28 cellular contexts compared by ENCODE assay signal in genomic region chr5:178318893-178319292, GRCh38.
"Had no signal": no experiment of that assay in that cellular context is flagged by ENCODE, and none has a peak within 500 bp of the region (broad histone marks: within the 10 kb centered on the region; RNA-seq: fewer than 3 reads in every experiment).

No MANE protein-coding gene starts in this region.

- H3K27ac Mint-ChIP-seq: activated naive CD4-positive, alpha-beta T cell treated with anti-CD3 and anti-CD28 coated beads, Interleukin-2, amount 10 ng/mL, durations not matched to agents 7 days and 5 days; activated naive CD8-positive, alpha-beta T cell treated with anti-CD3 and anti-CD28 coated beads, Interleukin-2, amount 10 ng/mL, durations not matched to agents 7 days and 5 days; activated T-helper 1 cell treated with anti-CD3 and anti-CD28 coated beads, Interleukin-12 subunit alpha, Interleukin-12 subunit beta, Interleukin-2, Interleukin-4 antibody, amounts not matched to agents 30 ng/mL and 10 ng/mL and 1 ng/mL, durations not matched to agents 14 hours and 24 hours and 36 hours; brain; memory B cell; naive thymus-derived CD8-positive, alpha-beta T cell; T-helper 1 cell treated with Interleukin-12 subunit alpha and Interleukin-12 subunit beta and Interleukin-4 antibody, amounts not matched to agents 30 μg/mL and 1 μg/mL, for 36 hours had no signal

- H3K9me3 ChIP-seq: ascending aorta, esophagus muscularis mucosa, ovary, prostate gland, uterus had no signal

- ATAC-seq: activated CD4-positive, CD25-positive, alpha-beta regulatory T cell treated with anti-CD3 and anti-CD28 coated beads, Interleukin-2, amount 50 U/mL, for 24 hours; foreskin keratinocyte; naive thymus-derived CD8-positive, alpha-beta T cell had no signal

- H3K4me1 Mint-ChIP-seq: activated naive CD4-positive, alpha-beta T cell treated with anti-CD3 and anti-CD28 coated beads, Interleukin-2, amount 10 ng/mL, durations not matched to agents 7 days and 5 days; activated naive CD8-positive, alpha-beta T cell treated with anti-CD3 and anti-CD28 coated beads, Interleukin-2, amount 10 ng/mL, durations not matched to agents 7 days and 5 days; naive thymus-derived CD8-positive, alpha-beta T cell had no signal

- DNase-seq: activated CD4-positive, alpha-beta T cell treated with anti-CD3 and anti-CD28 coated beads for 48 hours; activated CD4-positive, alpha-beta T cell treated with anti-CD3 and anti-CD28 coated beads, Interleukin-2, amount 50 U/mL, for 48 hours; activated CD8-positive, alpha-beta memory T cell treated with anti-CD3 and anti-CD28 coated beads for 24 hours; activated effector memory CD4-positive, alpha-beta T cell treated with anti-CD3 and anti-CD28 coated beads, Interleukin-2, amount 50 U/mL, for 16 hours; activated naive CD4-positive, alpha-beta T cell treated with anti-CD3 and anti-CD28 coated beads, Interleukin-2, amount 10 ng/mL, durations not matched to agents 7 days and 5 days; activated naive CD8-positive, alpha-beta T cell treated with anti-CD3 and anti-CD28 coated beads, Interleukin-2, amount 10 ng/mL, durations not matched to agents 7 days and 5 days; cortex of kidney; foreskin keratinocyte; midbrain; ovary; retina; stimulated activated naive CD4-positive, alpha-beta T cell; SW 1271; T-helper 9 cell; trophoblast cell; uterus had no signal

- H3K4me3 Mint-ChIP-seq: activated naive CD4-positive, alpha-beta T cell treated with anti-CD3 and anti-CD28 coated beads, Interleukin-2, amount 10 ng/mL, durations not matched to agents 7 days and 5 days; activated naive CD8-positive, alpha-beta T cell treated with anti-CD3 and anti-CD28 coated beads, Interleukin-2, amount 10 ng/mL, durations not matched to agents 7 days and 5 days; activated T-helper 1 cell treated with anti-CD3 and anti-CD28 coated beads, Interleukin-12 subunit alpha, Interleukin-12 subunit beta, Interleukin-2, Interleukin-4 antibody, amounts not matched to agents 30 ng/mL and 10 ng/mL and 1 ng/mL, durations not matched to agents 14 hours and 24 hours and 36 hours; brain; memory B cell; naive thymus-derived CD8-positive, alpha-beta T cell; T-helper 1 cell treated with Interleukin-12 subunit alpha and Interleukin-12 subunit beta and Interleukin-4 antibody, amounts not matched to agents 30 μg/mL and 1 μg/mL, for 36 hours had no signal

- H3K4me1 ChIP-seq: ascending aorta, foreskin keratinocyte, prostate gland, uterus had no signal

- H3K27me3 ChIP-seq: ascending aorta, cardiac muscle cell, foreskin keratinocyte, heart right ventricle, ovary, uterus had no signal

- H3K27ac ChIP-seq: ascending aorta, cardiac muscle cell, esophagus muscularis mucosa, foreskin keratinocyte, heart right ventricle, ovary, prostate gland, uterus, VCaP had no signal

- H3K4me3 ChIP-seq: ascending aorta, cardiac muscle cell, esophagus muscularis mucosa, heart right ventricle, ovary, prostate gland, uterus had no signal

- H3K36me3 ChIP-seq: ascending aorta, cardiac muscle cell, esophagus muscularis mucosa, heart right ventricle, ovary, prostate gland, uterus had no signal

- H3K36me3 Mint-ChIP-seq: activated naive CD4-positive, alpha-beta T cell treated with anti-CD3 and anti-CD28 coated beads, Interleukin-2, amount 10 ng/mL, durations not matched to agents 7 days and 5 days; activated naive CD8-positive, alpha-beta T cell treated with anti-CD3 and anti-CD28 coated beads, Interleukin-2, amount 10 ng/mL, durations not matched to agents 7 days and 5 days; brain had no signal

- H3K27me3 Mint-ChIP-seq: activated naive CD4-positive, alpha-beta T cell treated with anti-CD3 and anti-CD28 coated beads, Interleukin-2, amount 10 ng/mL, durations not matched to agents 7 days and 5 days; naive thymus-derived CD8-positive, alpha-beta T cell had no signal
